ENCODE assay signal across 27 cellular contexts in the genomic region with DNA sequence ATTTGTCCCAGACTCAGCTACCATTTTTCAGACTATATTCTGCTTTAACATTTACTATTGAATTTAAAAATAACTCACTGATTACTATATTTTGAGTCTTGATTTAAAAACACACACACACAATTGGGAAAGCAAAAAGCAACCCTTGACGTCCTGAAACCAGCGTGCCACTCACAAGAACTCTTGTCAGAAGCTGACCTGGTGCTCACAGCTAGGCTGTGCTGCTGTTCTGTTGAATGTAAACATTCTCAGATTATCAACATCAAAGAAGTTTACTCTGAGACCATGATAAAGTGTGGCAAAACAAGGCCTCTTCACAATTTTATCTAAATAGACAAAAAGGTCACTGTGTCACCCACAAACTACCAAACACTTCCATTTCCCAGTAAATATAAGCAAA.
DNase-seq lines count a peak whose midpoint lies in the region; ATAC-seq, FAIRE-seq and TF ChIP-seq lines count a peak whose summit lies in the region.
"Had no signal": no experiment of that assay in that cellular context is flagged by ENCODE, and none has a peak within 500 bp of the region (broad histone marks: within the 10 kb centered on the region; RNA-seq: fewer than 3 reads in every experiment).

No MANE protein-coding gene starts in this region.

- H3K4me1 ChIP-seq in keratinocyte (ENCODE audit: control insufficient read depth, extremely low read depth, insufficient read depth, low read length): peaks cover 6% of the 10 kb centered on the region
- no peaks in the 10 kb centered on the region for H3K4me1 ChIP-seq in MM.1S (ENCODE audit: low read length)
- H3K4me1 ChIP-seq: heart left ventricle, lower lobe of right lung, Peyer's patch had no signal

- H3K36me3 ChIP-seq in WERI-Rb-1: no peaks in the 10 kb centered on the region
- no peaks in the 10 kb centered on the region for H3K36me3 ChIP-seq in keratinocyte (ENCODE audit: control insufficient read depth in 2 of 2, extremely low read depth in 1 of 2, insufficient read depth in 2 of 2, low read length in 2 of 2)
- no peaks in the 10 kb centered on the region for H3K36me3 ChIP-seq in MM.1S (replicated peaks; ENCODE audit: insufficient read depth, low read length)
- H3K36me3 ChIP-seq: heart left ventricle, lower lobe of right lung, Peyer's patch, sigmoid colon, SJSA1 had no signal

- H4K20me1 ChIP-seq in keratinocyte (ENCODE audit: control insufficient read depth, extremely low read depth, insufficient read depth, low read length) (no peaks in the 10 kb centered on the region), MM.1S (ENCODE audit: insufficient read depth, low read length) (no peaks in the 10 kb centered on the region)

- DNase-seq in D721Med (ENCODE audit: insufficient read length, low spot score) (no peak), LHCN-M2 (ENCODE audit: low read depth) (peak; percentile 8), WERI-Rb-1 (no peak), keratinocyte (ENCODE audit: low read depth, low spot score) (no peak), ecto neural progenitor cell (ENCODE audit: low spot score) (no peak), MM.1S (no peak)
- DNase-seq: activated CD4-positive, alpha-beta T cell treated with anti-CD3 and anti-CD28 coated beads, Interleukin-2, amount 10 ng/mL, durations not matched to agents 7 days and 5 days; activated effector memory CD4-positive, alpha-beta T cell treated with Interleukin-2 at 50 U/mL for 16 hours; DMS79 treated with DMSO at 0.1 percent for 48 hours; effector memory CD8-positive, alpha-beta T cell; erythroblast; GDM1; lower lobe of right lung; natural killer cell; NCI-H187; NCI-H526; Peyer's patch; T-helper 9 cell had no signal

- peak overlapping the region; percentile 54 for H3K4me2 ChIP-seq in keratinocyte (ENCODE audit: control insufficient read depth, extremely low read depth, insufficient read depth, low read depth, low read length)
- no peak overlapping the region for H3K4me2 ChIP-seq in MM.1S (ENCODE audit: low read depth, low read length)

- H3K4me3 ChIP-seq in WERI-Rb-1 (ENCODE audit: low read depth, low read length) (no peak overlapping the region), keratinocyte (ENCODE audit: control insufficient read depth in 2 of 3, extremely low read depth in 1 of 3, insufficient read depth in 2 of 3, low read depth in 1 of 3, low read length in 3 of 3) (no peak overlapping the region), MM.1S (ENCODE audit: low read length) (no peak overlapping the region)
- H3K4me3 ChIP-seq: coronary artery, heart left ventricle, lower lobe of right lung, mucosa of descending colon, Peyer's patch, sigmoid colon, SJSA1 had no signal

- H3K27ac ChIP-seq in WERI-Rb-1: no peak overlapping the region
- H3K27ac ChIP-seq in keratinocyte (ENCODE audit: control insufficient read depth, insufficient read depth, low read length): no peak overlapping the region
- no peak overlapping the region for H3K27ac ChIP-seq in MM.1S (ENCODE audit: low read length)
- H3K27ac ChIP-seq: coronary artery, heart left ventricle, lower lobe of right lung, Peyer's patch, SJSA1 had no signal

- H3K27me3 ChIP-seq in WERI-Rb-1 (ENCODE audit: insufficient read depth, low read depth, severe bottlenecking) (no peaks in the 10 kb centered on the region), keratinocyte (ENCODE audit: control insufficient read depth, extremely low read depth, insufficient read depth, low read length) (no peaks in the 10 kb centered on the region), MM.1S (replicated peaks; ENCODE audit: insufficient read depth, low read length) (no peaks in the 10 kb centered on the region)
- H3K27me3 ChIP-seq: Peyer's patch, sigmoid colon, SJSA1 had no signal

- H3K9me3 ChIP-seq in WERI-Rb-1 (ENCODE audit: severe bottlenecking) (no peaks in the 10 kb centered on the region), keratinocyte (ENCODE audit: control insufficient read depth, low read depth, low read length) (no peaks in the 10 kb centered on the region), MM.1S (replicated peaks; ENCODE audit: insufficient read depth, low read length) (no peaks in the 10 kb centered on the region)
- H3K9me3 ChIP-seq: heart left ventricle, lower lobe of right lung, mucosa of descending colon, Peyer's patch, sigmoid colon, SJSA1 had no signal

- H2AFZ ChIP-seq in keratinocyte (ENCODE audit: control insufficient read depth, low read length) (no peak overlapping the region), MM.1S (ENCODE audit: low read length) (no peak overlapping the region)

- dilution Hi-C loops in keratinocyte (cut with MboI; ENCODE audit: extremely low pct_ligation_motif_present, low sequenced_read_pairs): no loop called here

- H3F3A ChIP-seq in MM.1S (ENCODE audit: insufficient read depth, low read length): no peaks in the 10 kb centered on the region

- no peaks in the 10 kb centered on the region; the same call in 1 of the 2 replicates for H3K9me2 ChIP-seq in MM.1S (replicated peaks; ENCODE audit: insufficient read depth, low read length)

- ATAC-seq in GM19023 (IDR thresholded peaks at IDR 0.05; ENCODE audit: unreplicated experiment) (no peak), GM21529 (IDR thresholded peaks at IDR 0.05; ENCODE audit: unreplicated experiment) (no peak)
- ATAC-seq: activated naive CD4-positive, alpha-beta T cell treated with anti-CD3 and anti-CD28 coated beads, Interleukin-2, amount 50 U/mL, for 72 hours; effector memory CD8-positive, alpha-beta T cell; natural killer cell; WTC11 had no signal

- H3K79me2 ChIP-seq in keratinocyte (ENCODE audit: control insufficient read depth, insufficient read depth, low read length): no peaks in the 10 kb centered on the region
- H3K79me2 ChIP-seq in MM.1S (ENCODE audit: low read length): no peaks in the 10 kb centered on the region

- H3K9me1 ChIP-seq in keratinocyte (ENCODE audit: control insufficient read depth, extremely low read depth, insufficient read depth, low read length): no peaks in the 10 kb centered on the region

- FAIRE-seq in D721Med (lab: Jason Lieb, UNC) (no peak), keratinocyte (lab: Jason Lieb, UNC) (no peak)

- no peak overlapping the region for H3K9ac ChIP-seq in keratinocyte (ENCODE audit: control insufficient read depth, extremely low read depth, insufficient read depth, low read length)
- no peak overlapping the region for H3K9ac ChIP-seq in MM.1S (ENCODE audit: low read length)

- peak; percentile 3 for TF ChIP-seq CTCF in D721Med (IDR thresholded peaks at IDR 0.05; ENCODE audit: insufficient read depth, missing control alignments)
- TF ChIP-seq CTCF in WERI-Rb-1 (IDR thresholded peaks at IDR 0.05; ENCODE audit: low read depth, low read length): 0 out of 2 replicates have a peak, but pooled peaks have one; percentile 2
- no peak for TF ChIP-seq CTCF in keratinocyte (optimal IDR thresholded peaks at IDR 0.05 in 1 of 3, IDR thresholded peaks at IDR 0.05 in 1 of 3, conservative IDR thresholded peaks at IDR 0.05 in 1 of 3; ENCODE audit: extremely low read depth in 1 of 3, insufficient read depth in 2 of 3, low read length in 3 of 3)
- TF ChIP-seq CTCF in MM.1S (IDR thresholded peaks at IDR 0.05; ENCODE audit: low read length): no peak

Comparison
In these comparisons a context has a peak if more than half of its experiments do, and no peak if none do; other contexts are left out.
1. CTCF ChIP-seq: peak in D721Med (single experiment) and WERI-Rb-1 (single experiment); none in keratinocyte (0 of 3) and MM.1S (single experiment).